17 cellular contexts compared by ENCODE assay signal in the genomic region with DNA sequence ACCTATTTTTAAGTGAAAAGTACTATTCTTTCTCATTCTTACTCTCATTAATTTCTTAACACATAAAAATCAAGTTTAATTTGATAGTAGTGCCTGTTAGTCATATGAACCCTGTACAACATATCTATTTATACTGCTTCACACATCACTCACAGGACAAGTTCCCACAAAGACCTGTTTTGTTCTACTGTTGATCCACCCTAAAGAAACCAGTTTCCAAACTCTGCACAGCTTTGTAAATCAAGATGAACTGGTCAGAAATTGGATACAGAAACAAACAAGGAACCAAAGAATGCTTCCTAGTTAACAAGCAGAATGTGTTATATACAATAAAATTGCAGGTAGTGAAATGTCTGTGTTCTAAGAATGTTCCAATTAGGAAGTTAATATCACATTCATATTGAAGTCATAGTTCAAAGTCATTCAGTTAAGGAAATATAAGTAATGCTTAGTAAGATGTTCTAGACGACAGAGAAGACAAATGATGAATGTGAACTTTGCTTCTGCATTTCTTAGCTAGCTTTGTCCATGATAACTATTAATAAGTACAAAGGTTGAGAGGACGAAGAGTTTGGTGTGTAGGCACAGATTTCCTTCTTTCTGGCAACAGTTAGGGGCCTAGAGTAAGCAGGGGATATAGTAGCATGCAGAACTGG. TPM values are rescaled to one million over a fixed set of nuclear protein-coding genes. Genes with fewer than 3 reads are reported as not detected.
A peak's percentile ranks its signal among the peaks of the same experiment; 100 is the strongest.
DNase-seq lines count a peak whose midpoint lies in the region; ATAC-seq and TF ChIP-seq lines count a peak whose summit lies in the region.
"Had no signal": no experiment of that assay in that cellular context is flagged by ENCODE, and none has a peak within 500 bp of the region (broad histone marks: within the 10 kb centered on the region; RNA-seq: fewer than 3 reads in every experiment).

No MANE protein-coding gene starts in this region.

- H3K79me2 ChIP-seq in PC-9 (ENCODE audit: low read depth) (peaks cover 27% of the 10 kb centered on the region; the same call in 1 of the 2 replicates), trophoblast cell (ENCODE audit: control insufficient read depth, insufficient read depth, low read length, poor library complexity) (no peaks in the 10 kb centered on the region)

- no peaks in the 10 kb centered on the region for H3K27me3 ChIP-seq in PC-9 (ENCODE audit: insufficient read depth, low read depth)
- H3K27me3 ChIP-seq in esophagus (ENCODE audit: control insufficient read depth in 1 of 2, insufficient read depth in 2 of 2, low read length in 2 of 2) = no peaks in the 10 kb centered on the region
- no peaks in the 10 kb centered on the region for H3K27me3 ChIP-seq in trophoblast cell (ENCODE audit: insufficient read depth, low read length)
- no peaks in the 10 kb centered on the region for H3K27me3 ChIP-seq in effector memory CD4-positive, alpha-beta T cell (replicated peaks; ENCODE audit: control insufficient read depth, insufficient read depth, low read length, poor library complexity, severe bottlenecking)
- H3K27me3 ChIP-seq: brain microvascular endothelial cell, upper lobe of right lung had no signal

- H2BK120ac ChIP-seq in trophoblast cell (ENCODE audit: insufficient read depth, low read length, poor library complexity) = no peak overlapping the region

- no peak overlapping the region for H4K91ac ChIP-seq in trophoblast cell (ENCODE audit: low read depth, low read length)

- H4K20me1 ChIP-seq in PC-9 (ENCODE audit: insufficient read depth) = no peaks in the 10 kb centered on the region

- ATAC-seq in HG03095 (IDR thresholded peaks at IDR 0.05; ENCODE audit: unreplicated experiment) = no peak
- ATAC-seq: upper lobe of right lung had no signal

- H2AK5ac ChIP-seq in trophoblast cell (ENCODE audit: low read length) = no peak overlapping the region

- H3K27ac ChIP-seq in PC-9 (peak overlapping the region; percentile 80), esophagus (ENCODE audit: low read depth in 2 of 2, low read length in 1 of 2) (peak overlapping the region; percentile 83 to 89), trophoblast cell (ENCODE audit: low read depth, low read length) (peak overlapping the region; percentile 34)
- H3K27ac ChIP-seq in effector memory CD4-positive, alpha-beta T cell (ENCODE audit: insufficient read depth, low read length, poor library complexity, severe bottlenecking) = no peak overlapping the region
- H3K27ac ChIP-seq: brain microvascular endothelial cell, upper lobe of right lung had no signal

- no peak overlapping the region for H4K8ac ChIP-seq in trophoblast cell (ENCODE audit: low read depth, low read length)

- intact Hi-C loops in PC-9 (cut with micrococcal nuclease; ENCODE audit: unreplicated experiment) = loop anchor here (2.0 kb wide), 1 partner anchor 34 kb away; a partner anchor contains a TSS

- peak overlapping the region; percentile 28; the same call in 1 of the 2 replicates for H3K4me3 ChIP-seq in PC-9
- no peak overlapping the region for H3K4me3 ChIP-seq in esophagus (ENCODE audit: low read depth in 1 of 2, low read length in 2 of 2)
- no peak overlapping the region for H3K4me3 ChIP-seq in trophoblast cell (ENCODE audit: low read depth, low read length)
- H3K4me3 ChIP-seq in effector memory CD4-positive, alpha-beta T cell (ENCODE audit: insufficient read depth, low read depth, low read length, poor library complexity, severe bottlenecking) = no peak overlapping the region
- H3K4me3 ChIP-seq: upper lobe of right lung had no signal

- H3K4me2 ChIP-seq in PC-9 = peak overlapping the region; percentile 69
- H3K4me2 ChIP-seq in trophoblast cell (ENCODE audit: low read length) = no peak overlapping the region

- H3K4ac ChIP-seq in trophoblast cell (ENCODE audit: low read depth, low read length) = no peak overlapping the region

- 31 to 32% methylated on average over 2 of the region's 2 CpGs for WGBS in esophagus, 2 donors
- WGBS in trophoblast cell (ENCODE audit: extremely low coverage, insufficient coverage, insufficient read length) = no CpG with 5 or more reads among the region's 2 CpGs

- H3K18ac ChIP-seq in trophoblast cell (ENCODE audit: low read length) = no peak overlapping the region

- CTCF ChIA-PET in PC-9 (lab: Charles Lee) = no interaction called here

- H2BK12ac ChIP-seq in trophoblast cell (ENCODE audit: low read length) = no peak overlapping the region

- no peak overlapping the region for H2AFZ ChIP-seq in PC-9
- H2AFZ ChIP-seq in trophoblast cell (ENCODE audit: insufficient read depth, low read length, poor library complexity) = no peak overlapping the region

- peaks cover 10% of the 10 kb centered on the region; the same call in 1 of the 2 replicates for H3K36me3 ChIP-seq in PC-9 (ENCODE audit: low read depth)
- H3K36me3 ChIP-seq in esophagus (ENCODE audit: control insufficient read depth in 2 of 2, insufficient read depth in 2 of 2, low read length in 1 of 2) = no peaks in the 10 kb centered on the region
- no peaks in the 10 kb centered on the region for H3K36me3 ChIP-seq in trophoblast cell (ENCODE audit: control insufficient read depth in 1 of 2, insufficient read depth in 2 of 2, low read length in 2 of 2)
- peaks cover 5% of the 10 kb centered on the region for H3K36me3 ChIP-seq in effector memory CD4-positive, alpha-beta T cell (ENCODE audit: control insufficient read depth, insufficient read depth, low read length)
- H3K36me3 ChIP-seq: brain microvascular endothelial cell had no signal

- no peak overlapping the region for H2BK5ac ChIP-seq in trophoblast cell (ENCODE audit: low read depth, low read length, poor library complexity)

- no peak overlapping the region for H3K14ac ChIP-seq in trophoblast cell (ENCODE audit: low read length)

- peak; percentile 86 for DNase-seq in COLO829 (ENCODE audit: low spot score)
- DNase-seq in PC-9 = peak in 1 of 2 experiments; percentile 94
- no peak for DNase-seq in trophoblast cell
- no peak for DNase-seq in NCI-H1105 treated with DMSO at 0.1 percent for 48 hours (lab: John Stamatoyannopoulos, UW)
- DNase-seq in NCI-H446 treated with DMSO at 0.1 percent for 48 hours (lab: John Stamatoyannopoulos, UW) = no peak
- no peak for DNase-seq in effector memory CD4-positive, alpha-beta T cell
- DNase-seq: activated B cell treated with CpG ODN at 0.5 μM for 24 hours; activated gamma-delta T cell treated with Interleukin-2 at 50 U/mL for 16 hours; brain microvascular endothelial cell; endodermal cell; KG1; NCI-H1436; stimulated activated CD4-positive, alpha-beta T cell treated with anti-CD3 and anti-CD28 coated beads, Interleukin-2, amount 100 ng/mL, for 24 hours; stimulated activated CD8-positive, alpha-beta memory T cell treated with anti-CD3 and anti-CD28 coated beads, Interleukin-4, amount 100 ng/mL, for 48 hours; upper lobe of right lung had no signal

- POLR2A ChIA-PET in PC-9 (lab: Charles Lee; ENCODE audit: unreplicated experiment) = no interaction called here

- H3K9me2 ChIP-seq in PC-9 (ENCODE audit: insufficient read depth) = no peaks in the 10 kb centered on the region

- H3K9ac ChIP-seq in trophoblast cell (ENCODE audit: low read length) = no peak overlapping the region

- H3K9me3 ChIP-seq in PC-9 (ENCODE audit: insufficient read depth, low read depth) (no peaks in the 10 kb centered on the region), esophagus (ENCODE audit: control insufficient read depth in 2 of 2, insufficient read depth in 1 of 2, low read depth in 1 of 2, low read length in 1 of 2) (no peaks in the 10 kb centered on the region), trophoblast cell (ENCODE audit: insufficient read depth, low read depth, low read length) (no peaks in the 10 kb centered on the region)
- no peaks in the 10 kb centered on the region for H3K9me3 ChIP-seq in effector memory CD4-positive, alpha-beta T cell (ENCODE audit: control insufficient read depth, low read length)
- H3K9me3 ChIP-seq: upper lobe of right lung had no signal

- no peak overlapping the region for H3K23ac ChIP-seq in trophoblast cell (ENCODE audit: low read length)

- H3K79me1 ChIP-seq in trophoblast cell (ENCODE audit: low read length) = no peaks in the 10 kb centered on the region

- peaks cover 13% of the 10 kb centered on the region for H3F3A ChIP-seq in PC-9 (ENCODE audit: insufficient read depth, low read depth)

- no peak for TF ChIP-seq CTCF in PC-9 (conservative IDR thresholded peaks at IDR 0.05)

- no peak overlapping the region for H4K12ac ChIP-seq in trophoblast cell (ENCODE audit: low read depth, low read length)

- H3K4me1 ChIP-seq in PC-9 (replicated peaks; ENCODE audit: insufficient read depth) (peaks cover 29% of the 10 kb centered on the region), esophagus (ENCODE audit: control insufficient read depth in 2 of 2, insufficient read depth in 2 of 2, low read length in 1 of 2) (peaks cover 0 to 2% of the 10 kb centered on the region in 2 donors), trophoblast cell (ENCODE audit: control insufficient read depth in 1 of 2, insufficient read depth in 2 of 2, low read length in 2 of 2) (peaks cover 0 to 3% of the 10 kb centered on the region in 2 experiments)
- H3K4me1 ChIP-seq in effector memory CD4-positive, alpha-beta T cell (ENCODE audit: control insufficient read depth, insufficient read depth, low read length, poor library complexity, severe bottlenecking) = no peaks in the 10 kb centered on the region
- H3K4me1 ChIP-seq: upper lobe of right lung had no signal

- no TSS peak for BruUV-seq in PC-9 (replicated peaks; lab: Mats Ljungman, UMichigan)

RNA-seq across cellular contexts. Expression of a gene that starts 33.4 kb away (rescaled TPM):
- total RNA-seq in PC-9 (2021) = 16.8 and 19.0 TPM in 2 replicates
- 10 to 100 TPM; 10.3 to 11.2 TPM for polyA plus RNA-seq in esophagus
- 9.3 and 9.5 TPM in 2 replicates for polyA plus RNA-seq in trophoblast cell (2013)

RNA-seq across cellular contexts. Expression of a gene that starts 33.9 kb away (rescaled TPM):
- total RNA-seq in PC-9 (2021) = 21.9 and 22.8 TPM in 2 replicates
- polyA plus RNA-seq in esophagus = 1 to 10 TPM; 8.1 to 9.8 TPM
- polyA plus RNA-seq in trophoblast cell (2013) = 9.9 and 10.7 TPM in 2 replicates
